ENCODE assay signal across 8 cellular contexts in the genomic region with DNA sequence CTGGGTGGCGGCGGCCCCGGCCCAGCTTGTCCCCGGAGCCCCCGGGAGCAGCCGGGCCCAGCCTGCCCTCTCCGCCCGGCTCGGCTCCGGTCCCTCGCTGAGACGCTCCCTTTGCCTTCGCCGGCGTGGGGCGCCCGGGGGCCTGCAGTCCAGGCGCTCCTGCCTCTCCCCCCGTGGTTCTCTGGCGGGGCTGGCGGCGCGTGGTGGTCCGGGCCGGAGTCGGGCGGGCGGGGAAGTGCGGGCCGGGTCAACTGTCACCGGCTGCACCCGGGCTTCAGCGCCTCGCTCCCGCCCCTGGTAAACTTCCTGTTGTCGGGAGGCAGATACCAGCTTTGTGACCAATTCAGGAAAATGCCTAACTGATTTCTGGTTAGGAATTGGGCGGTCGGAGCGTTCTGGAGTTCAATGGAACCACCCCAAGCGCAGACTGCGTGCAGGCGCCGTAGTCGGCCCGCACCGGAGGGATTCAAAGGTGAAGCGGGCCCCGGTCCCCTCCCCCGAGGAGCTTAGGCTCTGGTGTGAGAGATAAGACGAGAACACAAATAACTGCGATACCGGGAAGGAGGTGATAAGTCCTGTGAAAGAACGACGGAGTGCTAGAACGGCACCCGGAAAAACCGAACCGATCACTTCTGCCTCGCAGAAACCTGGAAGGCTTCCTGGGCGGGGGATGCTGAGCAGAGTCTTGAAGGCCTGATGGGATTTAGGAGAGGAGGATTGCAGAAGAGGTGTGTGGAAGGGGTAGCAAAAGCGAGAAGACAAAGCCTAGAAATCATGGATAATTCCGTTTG. TPM values are rescaled to one million over a fixed set of nuclear protein-coding genes. Genes with fewer than 3 reads are reported as not detected.
DNase-seq lines count a peak whose midpoint lies in the region; ATAC-seq and TF ChIP-seq lines count a peak whose summit lies in the region.

No MANE protein-coding gene starts in this region.

- intact Hi-C loops in heart right ventricle (cut with DNase I): loop anchor here in 9 of 10 donors (2.0 to 10.0 kb wide), 3 partner anchors 81 to 84 kb away; no protein-coding TSS in a partner anchor

- H3K4me1 ChIP-seq in SJSA1 (replicated peaks) (peaks cover 25% of the 10 kb centered on the region), heart right ventricle (peaks cover 0 to 70% (median 43%) of the 10 kb centered on the region in 9 donors)

- H3K27me3 ChIP-seq in SJSA1 (replicated peaks): no peaks in the 10 kb centered on the region
- no peaks in the 10 kb centered on the region for H3K27me3 ChIP-seq in heart right ventricle

- peak; percentile 66 for DNase-seq in NCI-H510A treated with DMSO at 0.1 percent for 48 hours (lab: John Stamatoyannopoulos, UW)
- no peak for DNase-seq in NCI-H510A (lab: John Stamatoyannopoulos, UW)
- DNase-seq in SJSA1 (ENCODE audit: low read depth in 1 of 2, low spot score in 2 of 2): peak in 1 of 2 experiments; percentile 71
- DNase-seq in activated naive CD8-positive, alpha-beta T cell treated with anti-CD3 and anti-CD28 coated beads for 36 hours: peak; percentile 46
- DNase-seq in heart right ventricle: peak; percentile 19 to 39
- DNase-seq in progenitor cell of endocrine pancreas (ENCODE audit: low spot score, unreplicated experiment): peak; percentile 32
- no peak for DNase-seq in NCI-H2107 (lab: John Stamatoyannopoulos, UW)

- no peaks in the 10 kb centered on the region for H3K27me3 Mint-ChIP-seq in activated naive CD8-positive, alpha-beta T cell treated with anti-CD3 and anti-CD28 coated beads for 36 hours
- H3K27me3 Mint-ChIP-seq in progenitor cell of endocrine pancreas: peaks cover under 1% of the 10 kb centered on the region

- H3K27ac Mint-ChIP-seq in activated naive CD8-positive, alpha-beta T cell treated with anti-CD3 and anti-CD28 coated beads for 36 hours: peak overlapping the region; percentile 98
- H3K27ac Mint-ChIP-seq in progenitor cell of endocrine pancreas: peak overlapping the region; percentile 98

- peaks cover 29% of the 10 kb centered on the region for H3K36me3 ChIP-seq in SJSA1
- H3K36me3 ChIP-seq in heart right ventricle: peaks cover 0 to 6% (median 0%) of the 10 kb centered on the region in 9 donors

- no peaks in the 10 kb centered on the region for H3K9me3 Mint-ChIP-seq in activated naive CD8-positive, alpha-beta T cell treated with anti-CD3 and anti-CD28 coated beads for 36 hours
- H3K9me3 Mint-ChIP-seq in progenitor cell of endocrine pancreas (ENCODE audit: low read depth): no peaks in the 10 kb centered on the region

- H3K4me3 ChIP-seq in SJSA1: peak overlapping the region; percentile 99
- peak overlapping the region; percentile 68 to 99 (median 96) for H3K4me3 ChIP-seq in heart right ventricle

- H3K27ac ChIP-seq in SJSA1 (peak overlapping the region; percentile 88), heart right ventricle (peak overlapping the region; percentile 88 to 98 (median 94))

- WGBS in heart right ventricle, 2 donors: 0 to 1% methylated on average over 56 to 62 of the region's 62 CpGs

- ATAC-seq in HG03135 (IDR thresholded peaks at IDR 0.05; ENCODE audit: unreplicated experiment): peak; percentile 18
- ATAC-seq in heart right ventricle: peak; percentile 5 to 71 (median 34)

- H3K36me3 Mint-ChIP-seq in activated naive CD8-positive, alpha-beta T cell treated with anti-CD3 and anti-CD28 coated beads for 36 hours: peaks cover 27% of the 10 kb centered on the region
- peaks cover 2% of the 10 kb centered on the region for H3K36me3 Mint-ChIP-seq in progenitor cell of endocrine pancreas (ENCODE audit: insufficient read depth)

- H3K9me3 ChIP-seq in SJSA1 (replicated peaks) (peaks cover 9% of the 10 kb centered on the region), heart right ventricle (no peaks in the 10 kb centered on the region)

- H3K4me3 Mint-ChIP-seq in activated naive CD8-positive, alpha-beta T cell treated with anti-CD3 and anti-CD28 coated beads for 36 hours: peak overlapping the region; percentile 99
- peak overlapping the region; percentile 87 for H3K4me3 Mint-ChIP-seq in progenitor cell of endocrine pancreas (ENCODE audit: low read depth)

- peaks cover 48% of the 10 kb centered on the region for H3K4me1 Mint-ChIP-seq in activated naive CD8-positive, alpha-beta T cell treated with anti-CD3 and anti-CD28 coated beads for 36 hours
- H3K4me1 Mint-ChIP-seq in progenitor cell of endocrine pancreas (ENCODE audit: low read depth): peaks cover 19% of the 10 kb centered on the region

- TF ChIP-seq CTCF in heart right ventricle (IDR thresholded peaks at IDR 0.05): no peak
- no peak for TF ChIP-seq CTCF in progenitor cell of endocrine pancreas (IDR thresholded peaks at IDR 0.05; ENCODE audit: unreplicated experiment)

RNA-seq across cellular contexts. Expression of a gene that starts 0.9 kb away (rescaled TPM):
- total RNA-seq in SJSA1 (2014; rRNA removed; shearing (Covaris generic)): 106 and 108 TPM in 2 replicates
- total RNA-seq in activated naive CD8-positive, alpha-beta T cell treated with anti-CD3 and anti-CD28 coated beads for 36 hours: 100 to 1,000 TPM; 119 to 122 TPM
- total RNA-seq in heart right ventricle: 10 to 100 TPM; 72.6 to 99.7 (median 91.1) TPM
- 10 to 100 TPM; 17.3 to 26.2 TPM for polyA plus RNA-seq in heart right ventricle
- 44.1 and 49.0 TPM in 2 replicates for total RNA-seq in progenitor cell of endocrine pancreas

Comparison
In these comparisons a context has a peak if more than half of its experiments do, and no peak if none do; other contexts are left out.
1. DNase-seq: peak in NCI-H510A treated with DMSO at 0.1 percent for 48 hours (single experiment), activated naive CD8-positive, alpha-beta T cell treated with anti-CD3 and anti-CD28 coated beads for 36 hours (single experiment), heart right ventricle (2 of 2) and progenitor cell of endocrine pancreas (single experiment); none in NCI-H510A (single experiment) and NCI-H2107 (single experiment).